Comparison of ENCODE assay signal across 21 cellular contexts in genomic region chr1:214124281-214124805, GRCh38.
"Had no signal": no experiment of that assay in that cellular context is flagged by ENCODE, and none has a peak within 500 bp of the region (broad histone marks: within the 10 kb centered on the region; RNA-seq: fewer than 3 reads in every experiment).

No MANE protein-coding gene starts in this region.

- H3K27ac ChIP-seq: colonic mucosa, heart left ventricle, psoas muscle, suprapubic skin, WERI-Rb-1 had no signal

- ATAC-seq: activated CD4-positive, alpha-beta T cell treated with anti-CD3 and anti-CD28 coated beads for 36 hours; activated CD8-positive, alpha-beta T cell treated with anti-CD3 and anti-CD28 coated beads for 36 hours; heart left ventricle; left ventricle myocardium superior; psoas muscle; stimulated activated naive CD8-positive, alpha-beta T cell treated with anti-CD3 and anti-CD28 coated beads, Interleukin-15, Interleukin-2, amounts not matched to agents 100 U/mL and 50 U/mL, for 24 hours had no signal

- H3K9me3 ChIP-seq: colonic mucosa, heart left ventricle, psoas muscle, suprapubic skin had no signal

- H3K27me3 ChIP-seq: colonic mucosa, heart left ventricle, suprapubic skin had no signal

- FAIRE-seq: frontal cortex, kidney, urothelium cell line had no signal

- DNase-seq: activated CD4-positive, alpha-beta T cell treated with anti-CD3 and anti-CD28 coated beads for 36 hours; activated CD8-positive, alpha-beta memory T cell treated with anti-CD3 and anti-CD28 coated beads, Interleukin-2, amount 50 U/mL, for 4 hours; activated CD8-positive, alpha-beta T cell treated with anti-CD3 and anti-CD28 coated beads for 36 hours; activated naive CD4-positive, alpha-beta T cell; caudate nucleus; colonic mucosa; effector CD4-positive, alpha-beta T cell; heart left ventricle; kidney; left ventricle myocardium superior; midbrain; naive B cell; psoas muscle; stimulated activated CD4-positive, alpha-beta T cell treated with anti-CD3 and anti-CD28 coated beads, Interleukin-4, amount 100 ng/mL, for 1 hour; stimulated activated CD8-positive, alpha-beta memory T cell treated with anti-CD3 and anti-CD28 coated beads, Interleukin-4, amount 100 ng/mL, for 48 hours; stimulated activated naive CD8-positive, alpha-beta T cell treated with anti-CD3 and anti-CD28 coated beads, Interleukin-15, Interleukin-2, amounts not matched to agents 100 U/mL and 50 U/mL, for 24 hours; T-helper 9 cell; WERI-Rb-1 had no signal

- H3K4me1 ChIP-seq: colonic mucosa, psoas muscle had no signal

- H3K36me3 ChIP-seq: colonic mucosa, heart left ventricle, suprapubic skin, WERI-Rb-1 had no signal

- H3K4me3 ChIP-seq: colonic mucosa, heart left ventricle, psoas muscle, suprapubic skin had no signal
